In the genomic region with DNA sequence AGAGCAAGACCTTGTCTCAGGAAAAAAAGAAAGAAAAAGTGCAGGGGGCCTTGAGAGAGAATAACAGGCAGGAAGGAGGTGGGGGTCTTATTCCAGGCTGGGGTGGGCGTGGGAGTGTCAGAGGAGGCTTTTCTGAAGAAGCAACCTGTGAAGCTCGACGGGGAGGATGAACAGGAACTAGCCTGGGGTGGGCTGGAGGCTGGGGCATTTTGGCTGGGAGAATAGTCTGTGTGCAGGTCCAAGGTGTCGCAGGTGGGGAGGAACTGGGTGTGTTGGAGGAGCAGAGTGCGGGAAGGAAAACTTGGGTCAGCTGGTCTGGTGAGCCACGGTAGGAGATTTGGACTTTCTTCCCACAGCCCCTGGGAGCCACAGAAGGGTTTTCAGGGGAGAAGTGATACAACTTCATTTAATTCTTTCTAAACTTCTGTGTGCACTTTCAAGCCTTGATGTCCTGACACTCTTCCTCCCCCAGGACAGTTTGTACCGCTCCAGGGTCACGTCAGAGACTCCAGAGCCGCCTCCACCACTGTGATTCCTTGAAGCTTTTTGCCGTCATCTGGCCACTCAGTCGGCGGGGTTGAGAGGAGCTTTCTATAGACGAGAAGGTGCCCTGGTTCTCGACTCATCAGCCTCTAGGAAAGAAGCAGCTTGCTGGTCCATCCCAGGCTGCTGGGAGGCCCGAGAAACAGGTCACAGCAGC, we compare ENCODE assay signal across 16 cellular contexts.
DNase-seq lines count a peak whose midpoint lies in the region; ATAC-seq and TF ChIP-seq lines count a peak whose summit lies in the region.
"Had no signal": no experiment of that assay in that cellular context is flagged by ENCODE, and none has a peak within 500 bp of the region (broad histone marks: within the 10 kb centered on the region; RNA-seq: fewer than 3 reads in every experiment).

No MANE protein-coding gene starts in this region.

- no peak for DNase-seq in T-helper 2 cell treated with Interferon-gamma antibody and Interleukin-4, amounts not matched to agents 5 μg/mL and 100 μg/mL, for 36 hours (ENCODE audit: low spot score)
- no peak for DNase-seq in T-helper 2 cell
- DNase-seq in H9 = no peak
- no peak for DNase-seq in activated naive CD8-positive, alpha-beta T cell treated with anti-CD3 and anti-CD28 coated beads, Interleukin-2, amount 10 ng/mL, durations not matched to agents 7 days and 5 days
- DNase-seq in osteoblast (ENCODE audit: insufficient read length, low spot score, missing footprints) = no peak
- DNase-seq in DMS79 (lab: John Stamatoyannopoulos, UW) = no peak
- no peak for DNase-seq in posterior vena cava (ENCODE audit: low spot score)
- DNase-seq: 8988T; effector CD8-positive, alpha-beta T cell; GM23248; NCI-H1436; right cardiac atrium; trophoblast cell had no signal

- no peak overlapping the region for H2AK5ac ChIP-seq in H9 (ENCODE audit: insufficient read length, low read length)

- H3K36me3 ChIP-seq in osteoblast (ENCODE audit: insufficient read depth, low read length) = peaks cover 3% of the 10 kb centered on the region
- H3K36me3 ChIP-seq: breast epithelium had no signal

- H3K23ac ChIP-seq in H9 (ENCODE audit: insufficient read length, low read depth, low read length) = no peak overlapping the region

- H3K9ac ChIP-seq in H9 (ENCODE audit: extremely low read depth, insufficient read length, low read length) = no peak overlapping the region
- H3K9ac ChIP-seq: GM23248 had no signal

- H4K8ac ChIP-seq in H9 (replicated peaks; ENCODE audit: insufficient read length, low read depth, low read length) = no peak overlapping the region

- H4K5ac ChIP-seq in H9 (ENCODE audit: insufficient read length, low read depth, low read length) = no peak overlapping the region

- no peak overlapping the region for H3K4ac ChIP-seq in H9 (ENCODE audit: low read depth, low read length)

- no peak overlapping the region for H3K4me3 Mint-ChIP-seq in T-helper 2 cell treated with Interferon-gamma antibody and Interleukin-4, amounts not matched to agents 5 μg/mL and 100 μg/mL, for 36 hours
- H3K4me3 Mint-ChIP-seq in H9 = peak overlapping the region in 1 of 2 experiments; percentile 11; a peak in 1 of 5 replicates
- no peak overlapping the region for H3K4me3 Mint-ChIP-seq in activated naive CD8-positive, alpha-beta T cell treated with anti-CD3 and anti-CD28 coated beads, Interleukin-2, amount 10 ng/mL, durations not matched to agents 7 days and 5 days
- H3K4me3 Mint-ChIP-seq: natural killer cell treated with Interleukin-12 subunit alpha and Interleukin-12 subunit beta and Interleukin-15 and Interleukin-18, amount 100 ng/mL, for 72 hours had no signal

- H3K14ac ChIP-seq in H9 (ENCODE audit: insufficient read depth, low read length) = no peak overlapping the region

- no peak overlapping the region for H2AFZ ChIP-seq in H9 (ENCODE audit: low read length)
- no peak overlapping the region for H2AFZ ChIP-seq in osteoblast (ENCODE audit: low read length)
- H2AFZ ChIP-seq: GM23248 had no signal

- peaks cover 3% of the 10 kb centered on the region for H3K23me2 ChIP-seq in H9 (ENCODE audit: insufficient read length, low read depth, low read length, poor library complexity, severe bottlenecking)

- H2BK5ac ChIP-seq in H9 (ENCODE audit: insufficient read length, low read length) = no peak overlapping the region

- TF ChIP-seq CTCF in H9 (conservative IDR thresholded peaks at IDR 0.05) = no peak
- no peak for TF ChIP-seq CTCF in osteoblast (IDR thresholded peaks at IDR 0.05; ENCODE audit: extremely low read depth, low read depth, low read length)

- intact Hi-C loops in posterior vena cava (cut with DNase I) = no loop called here

- no peak overlapping the region for H3K4me3 ChIP-seq in osteoblast (ENCODE audit: insufficient read depth, low read length)
- H3K4me3 ChIP-seq: breast epithelium, GM23248 had no signal

- H3K9me3 ChIP-seq in H9 (ENCODE audit: control insufficient read depth, low read depth, low read length) = no peaks in the 10 kb centered on the region
- H3K9me3 ChIP-seq in osteoblast (ENCODE audit: low read depth, low read length) = no peaks in the 10 kb centered on the region
- H3K9me3 ChIP-seq: breast epithelium had no signal

- no peak overlapping the region for H2BK12ac ChIP-seq in H9 (ENCODE audit: insufficient read length, low read depth, low read length)

- peaks cover 29% of the 10 kb centered on the region for H3K4me1 Mint-ChIP-seq in T-helper 2 cell treated with Interferon-gamma antibody and Interleukin-4, amounts not matched to agents 5 μg/mL and 100 μg/mL, for 36 hours (ENCODE audit: low read depth)
- H3K4me1 Mint-ChIP-seq in H9 = peaks cover 51 to 63% of the 10 kb centered on the region in 2 experiments
- H3K4me1 Mint-ChIP-seq in activated naive CD8-positive, alpha-beta T cell treated with anti-CD3 and anti-CD28 coated beads, Interleukin-2, amount 10 ng/mL, durations not matched to agents 7 days and 5 days = peaks cover 29% of the 10 kb centered on the region

- H2BK120ac ChIP-seq in H9 (ENCODE audit: low read depth, low read length, poor library complexity, severe bottlenecking) = no peak overlapping the region

- H3K4me1 ChIP-seq in H9 (ENCODE audit: insufficient read depth, low read length) (peaks cover 5% of the 10 kb centered on the region; the same call in 1 of the 2 replicates), osteoblast (ENCODE audit: insufficient read depth, low read length) (peaks cover 20% of the 10 kb centered on the region)
- H3K4me1 ChIP-seq: breast epithelium had no signal

- H3K9me3 Mint-ChIP-seq in T-helper 2 cell treated with Interferon-gamma antibody and Interleukin-4, amounts not matched to agents 5 μg/mL and 100 μg/mL, for 36 hours = peaks cover 4% of the 10 kb centered on the region
- H3K9me3 Mint-ChIP-seq in H9 = peaks cover 3 to 4% of the 10 kb centered on the region in 2 experiments; a peak in 3 of 5 replicates
- peaks cover 2% of the 10 kb centered on the region for H3K9me3 Mint-ChIP-seq in activated naive CD8-positive, alpha-beta T cell treated with anti-CD3 and anti-CD28 coated beads, Interleukin-2, amount 10 ng/mL, durations not matched to agents 7 days and 5 days

- no peaks in the 10 kb centered on the region for H3K27me3 Mint-ChIP-seq in T-helper 2 cell treated with Interferon-gamma antibody and Interleukin-4, amounts not matched to agents 5 μg/mL and 100 μg/mL, for 36 hours (ENCODE audit: low read depth)
- H3K27me3 Mint-ChIP-seq in H9 (ENCODE audit: low read depth) = no peaks in the 10 kb centered on the region; the same call in 1 of the 2 replicates
- no peaks in the 10 kb centered on the region for H3K27me3 Mint-ChIP-seq in activated naive CD8-positive, alpha-beta T cell treated with anti-CD3 and anti-CD28 coated beads, Interleukin-2, amount 10 ng/mL, durations not matched to agents 7 days and 5 days
- H3K27me3 Mint-ChIP-seq: natural killer cell treated with Interleukin-12 subunit alpha and Interleukin-12 subunit beta and Interleukin-15 and Interleukin-18, amount 100 ng/mL, for 72 hours had no signal

- no peak overlapping the region for H4K91ac ChIP-seq in H9 (ENCODE audit: insufficient read length, low read depth, low read length)

- H4K20me1 ChIP-seq in H9 (ENCODE audit: control insufficient read depth, insufficient read depth, insufficient read length) (no peaks in the 10 kb centered on the region), osteoblast (ENCODE audit: insufficient read depth, low read length) (no peaks in the 10 kb centered on the region)

- no CpG with 5 or more reads among the region's 15 CpGs for WGBS in H9 (ENCODE audit: extremely low coverage, insufficient read length, low lambda C conversion rate)

- H2BK15ac ChIP-seq in H9 (ENCODE audit: low read depth, low read length) = no peak overlapping the region

- ATAC-seq in activated naive CD8-positive, alpha-beta T cell treated with anti-CD3 and anti-CD28 coated beads, Interleukin-2, amount 10 ng/mL, durations not matched to agents 7 days and 5 days (ENCODE audit: low read depth) = no peak
- ATAC-seq in HG03442 (IDR thresholded peaks at IDR 0.05; ENCODE audit: unreplicated experiment) = no peak
- ATAC-seq: natural killer cell treated with Interleukin-12 subunit alpha and Interleukin-12 subunit beta and Interleukin-15 and Interleukin-18, amount 100 ng/mL, for 72 hours; right cardiac atrium had no signal

- no peak overlapping the region for H3K4me2 ChIP-seq in H9 (ENCODE audit: insufficient read depth, insufficient read length, low read length)
- no peak overlapping the region for H3K4me2 ChIP-seq in osteoblast (ENCODE audit: insufficient read depth, low read length)

- H3K56ac ChIP-seq in H9 (ENCODE audit: insufficient read length, low read depth, low read length) = no peak overlapping the region

- no peak overlapping the region for H3K27ac ChIP-seq in H9 (ENCODE audit: insufficient read length, low read depth, low read length)
- H3K27ac ChIP-seq in osteoblast (ENCODE audit: low read depth, low read length) = peak overlapping the region; percentile 89
- H3K27ac ChIP-seq: breast epithelium, GM23248 had no signal

- no peak overlapping the region for H3K18ac ChIP-seq in H9 (ENCODE audit: insufficient read length, low read depth, low read length)

- H3K79me1 ChIP-seq in H9 (ENCODE audit: insufficient read depth, low read depth, low read length, poor library complexity, severe bottlenecking) = no peaks in the 10 kb centered on the region

- H3K79me2 ChIP-seq in H9 (ENCODE audit: insufficient read depth, low read length) = peaks cover 1% of the 10 kb centered on the region; the same call in 1 of the 2 replicates
- H3K79me2 ChIP-seq in osteoblast (ENCODE audit: insufficient read depth, low read length) = peaks cover 86% of the 10 kb centered on the region

- peak overlapping the region; percentile 13 for H3K27ac Mint-ChIP-seq in T-helper 2 cell treated with Interferon-gamma antibody and Interleukin-4, amounts not matched to agents 5 μg/mL and 100 μg/mL, for 36 hours
- peak overlapping the region; percentile 52 to 85 (median 77); a peak in 6 of 7 replicates for H3K27ac Mint-ChIP-seq in H9
- H3K27ac Mint-ChIP-seq in activated naive CD8-positive, alpha-beta T cell treated with anti-CD3 and anti-CD28 coated beads, Interleukin-2, amount 10 ng/mL, durations not matched to agents 7 days and 5 days = peak overlapping the region; percentile 68

- H3T11ph ChIP-seq in H9 (ENCODE audit: low read length) = no peak overlapping the region

- no peaks in the 10 kb centered on the region for H3K36me3 Mint-ChIP-seq in T-helper 2 cell treated with Interferon-gamma antibody and Interleukin-4, amounts not matched to agents 5 μg/mL and 100 μg/mL, for 36 hours (ENCODE audit: low read depth)
- H3K36me3 Mint-ChIP-seq in H9 (ENCODE audit: insufficient read depth in 1 of 3, low read depth in 3 of 3) = peaks cover 4% of the 10 kb centered on the region in 3 experiments; a peak in 4 of 7 replicates
- peaks cover 1% of the 10 kb centered on the region for H3K36me3 Mint-ChIP-seq in activated naive CD8-positive, alpha-beta T cell treated with anti-CD3 and anti-CD28 coated beads, Interleukin-2, amount 10 ng/mL, durations not matched to agents 7 days and 5 days
- H3K36me3 Mint-ChIP-seq: natural killer cell treated with Interleukin-12 subunit alpha and Interleukin-12 subunit beta and Interleukin-15 and Interleukin-18, amount 100 ng/mL, for 72 hours had no signal

- no peak overlapping the region for H2BK20ac ChIP-seq in H9 (ENCODE audit: low read depth, low read length, poor library complexity, severe bottlenecking)

- POLR2A ChIA-PET in activated naive CD8-positive, alpha-beta T cell treated with anti-CD3 and anti-CD28 coated beads, Interleukin-2, amount 10 ng/mL, durations not matched to agents 7 days and 5 days (lab: Charles Lee) = no interaction called here

- H3K27me3 ChIP-seq in H9 (ENCODE audit: insufficient read depth, low read length) = no peaks in the 10 kb centered on the region
- no peaks in the 10 kb centered on the region for H3K27me3 ChIP-seq in osteoblast (ENCODE audit: insufficient read depth, low read length)
- H3K27me3 ChIP-seq: breast epithelium had no signal

Comparison
In these comparisons a context has a peak if more than half of its experiments do, and no peak if none do; other contexts are left out.
1. H3K27ac Mint-ChIP-seq: peak in every context shown above with its lines; median percentile 77 in H9; 68 in activated naive CD8-positive, alpha-beta T cell treated with anti-CD3 and anti-CD28 coated beads, Interleukin-2, amount 10 ng/mL, durations not matched to agents 7 days and 5 days; 13 in T-helper 2 cell treated with Interferon-gamma antibody and Interleukin-4, amounts not matched to agents 5 μg/mL and 100 μg/mL, for 36 hours.